ENCODE assay signal across 8 cellular contexts in genomic region chr5:131634996-131635754, GRCh38. TPM values are rescaled to one million over a fixed set of nuclear protein-coding genes. Genes with fewer than 3 reads are reported as not detected.
DNase-seq lines count a peak whose midpoint lies in the region; TF ChIP-seq lines count a peak whose summit lies in the region.

A gene with protein sequence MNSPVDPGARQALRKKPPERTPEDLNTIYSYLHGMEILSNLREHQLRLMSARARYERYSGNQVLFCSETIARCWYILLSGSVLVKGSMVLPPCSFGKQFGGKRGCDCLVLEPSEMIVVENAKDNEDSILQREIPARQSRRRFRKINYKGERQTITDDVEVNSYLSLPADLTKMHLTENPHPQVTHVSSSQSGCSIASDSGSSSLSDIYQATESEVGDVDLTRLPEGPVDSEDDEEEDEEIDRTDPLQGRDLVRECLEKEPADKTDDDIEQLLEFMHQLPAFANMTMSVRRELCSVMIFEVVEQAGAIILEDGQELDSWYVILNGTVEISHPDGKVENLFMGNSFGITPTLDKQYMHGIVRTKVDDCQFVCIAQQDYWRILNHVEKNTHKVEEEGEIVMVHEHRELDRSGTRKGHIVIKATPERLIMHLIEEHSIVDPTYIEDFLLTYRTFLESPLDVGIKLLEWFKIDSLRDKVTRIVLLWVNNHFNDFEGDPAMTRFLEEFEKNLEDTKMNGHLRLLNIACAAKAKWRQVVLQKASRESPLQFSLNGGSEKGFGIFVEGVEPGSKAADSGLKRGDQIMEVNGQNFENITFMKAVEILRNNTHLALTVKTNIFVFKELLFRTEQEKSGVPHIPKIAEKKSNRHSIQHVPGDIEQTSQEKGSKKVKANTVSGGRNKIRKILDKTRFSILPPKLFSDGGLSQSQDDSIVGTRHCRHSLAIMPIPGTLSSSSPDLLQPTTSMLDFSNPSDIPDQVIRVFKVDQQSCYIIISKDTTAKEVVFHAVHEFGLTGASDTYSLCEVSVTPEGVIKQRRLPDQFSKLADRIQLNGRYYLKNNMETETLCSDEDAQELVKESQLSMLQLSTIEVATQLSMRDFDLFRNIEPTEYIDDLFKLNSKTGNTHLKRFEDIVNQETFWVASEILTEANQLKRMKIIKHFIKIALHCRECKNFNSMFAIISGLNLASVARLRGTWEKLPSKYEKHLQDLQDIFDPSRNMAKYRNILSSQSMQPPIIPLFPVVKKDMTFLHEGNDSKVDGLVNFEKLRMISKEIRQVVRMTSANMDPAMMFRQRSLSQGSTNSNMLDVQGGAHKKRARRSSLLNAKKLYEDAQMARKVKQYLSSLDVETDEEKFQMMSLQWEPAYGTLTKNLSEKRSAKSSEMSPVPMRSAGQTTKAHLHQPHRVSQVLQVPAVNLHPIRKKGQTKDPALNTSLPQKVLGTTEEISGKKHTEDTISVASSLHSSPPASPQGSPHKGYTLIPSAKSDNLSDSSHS (N-terminal part only) (minus strand): TSS chr5:131635229. CDS start chr5:131635030, 199 bp downstream.

- CTCF ChIA-PET in activated CD8-positive, alpha-beta memory T cell treated with anti-CD3 and anti-CD28 coated beads for 36 hours (lab: Charles Lee), result no interaction called here

- DNase-seq in COLO668 (lab: John Stamatoyannopoulos, UW; ENCODE audit: unreplicated experiment) (peak; percentile 93), GM20000 (ENCODE audit: low spot score) (peak; percentile 83), HT-29 (ENCODE audit: low spot score) (peak; percentile 98), NOMO-1 (lab: John Stamatoyannopoulos, UW; ENCODE audit: unreplicated experiment in 2 of 2) (peak; percentile 99 to 100), lung microvascular endothelial cell (ENCODE audit: low read depth in 2 of 2) (peak; percentile 100)
- DNase-seq in effector CD8-positive, alpha-beta T cell (lab: John Stamatoyannopoulos, UW), result peak; percentile 93
- DNase-seq in stimulated activated CD4-positive, alpha-beta T cell treated with anti-CD3 and anti-CD28 coated beads, TNF-alpha, amount 100 ng/mL, for 48 hours (ENCODE audit: low read depth in 3 of 3), result peak; percentile 93 to 95 (median 94)

- no peak for TF ChIP-seq CTCF in GM20000 (IDR thresholded peaks at IDR 0.05; ENCODE audit: extremely low read depth, missing control alignments)

- POLR2A ChIA-PET in activated CD8-positive, alpha-beta memory T cell treated with anti-CD3 and anti-CD28 coated beads for 36 hours (lab: Charles Lee), result interaction anchor here (0.6 to 0.8 kb wide), 3 partner anchors 27 to 159 kb away, joined by 3 to 5 read pairs (median 3); no protein-coding TSS in a partner anchor

RNA-seq across cellular contexts. Expression of the gene that starts here (rescaled TPM):
- 7.3 and 7.4 TPM in 2 replicates for total RNA-seq in HT-29 (2014; rRNA removed; shearing (Covaris generic))
- 10 to 100 TPM; 23.2 to 24.4 TPM for total RNA-seq in activated CD8-positive, alpha-beta memory T cell treated with anti-CD3 and anti-CD28 coated beads for 36 hours
- total RNA-seq in lung microvascular endothelial cell, result 9.8 and 11.5 TPM in 2 replicates

Comparison
In these comparisons a context has a peak if more than half of its experiments do, and no peak if none do; other contexts are left out.
1. Peak in every context shown above with its lines: DNase-seq.